In genomic region chr14:91835197-91835919, GRCh38 we compare ENCODE assay signal across 8 cellular contexts. TPM values are rescaled to one million over a fixed set of nuclear protein-coding genes. Genes with fewer than 3 reads are reported as not detected.
DNase-seq lines count a peak whose midpoint lies in the region; ATAC-seq, FAIRE-seq and TF ChIP-seq lines count a peak whose summit lies in the region.

No MANE protein-coding gene starts in this region.

- peak; percentile 13 for ATAC-seq in HG03135 (IDR thresholded peaks at IDR 0.05; ENCODE audit: unreplicated experiment)
- ATAC-seq in K562 = peak; percentile 21; the same call in 2 of the 3 replicates

- no peaks in the 10 kb centered on the region for H4K20me1 ChIP-seq in K562 (replicated peaks; ENCODE audit: control insufficient read depth, insufficient read depth, low read length)

- TF ChIP-seq CTCF in K562 (IDR thresholded peaks at IDR 0.05 in 2 of 3, conservative IDR thresholded peaks at IDR 0.05 in 1 of 3; ENCODE audit: insufficient read depth in 2 of 3, low read depth in 1 of 3, low read length in 3 of 3) = no peak

- CTCF ChIA-PET in K562 (lab: Yijun Ruan, JAX; ENCODE audit: low intra/inter-chr PET ratio) = no interaction called here

- TF ChIP-seq POLR2A in K562 (conservative IDR thresholded peaks at IDR 0.05) = no peak

- H3K4me2 ChIP-seq in K562 (ENCODE audit: insufficient read depth, low read length) = peak overlapping the region; percentile 92; the same call in 1 of the 2 replicates

- intact Hi-C loops in K562 (cut with micrococcal nuclease) = no loop called here

- 4% methylated on average over 5 of the region's 19 CpGs for WGBS in K562 (ENCODE audit: insufficient coverage, low coverage, missing lambda C conversion rate)

- H3K9me3 ChIP-seq in K562 (replicated peaks; ENCODE audit: control insufficient read depth, insufficient read depth, low read depth, low read length) (no peaks in the 10 kb centered on the region), mononuclear cell (ENCODE audit: low read depth, low read length) (no peaks in the 10 kb centered on the region)

- POLR2A ChIA-PET in K562 (lab: Yijun Ruan, JAX) = no interaction called here

- peak overlapping the region; percentile 62 to 89; a peak in 3 of 4 replicates for H3K9ac ChIP-seq in K562 (ENCODE audit: insufficient read depth in 1 of 2, low read depth in 2 of 2, low read length in 2 of 2)

- DNase-seq in NCI-H2196 (lab: John Stamatoyannopoulos, UW; ENCODE audit: unreplicated experiment) (peak; percentile 1), NCI-H2196 treated with DMSO at 0.1 percent for 48 hours (lab: John Stamatoyannopoulos, UW; ENCODE audit: unreplicated experiment) (no peak), K562 (ENCODE audit: extremely low read depth in 1 of 4, low spot score in 3 of 4) (no peak), GM19238 (ENCODE audit: insufficient read length, low spot score) (no peak), anterior cingulate cortex (lab: John Stamatoyannopoulos, UW) (no peak), substantia nigra (lab: John Stamatoyannopoulos, UW) (no peak)

- TSS peak; percentile 50 for BruUV-seq in K562 (replicated peaks; lab: Mats Ljungman, UMichigan)

- peaks cover 2 to 13% of the 10 kb centered on the region in 2 experiments; a peak in 3 of 5 replicates for H3K4me1 ChIP-seq in K562 (replicated peaks in 1 of 2; ENCODE audit: control insufficient read depth in 2 of 2, insufficient read depth in 2 of 2, low read length in 2 of 2)
- peaks cover 21% of the 10 kb centered on the region for H3K4me1 ChIP-seq in mononuclear cell (ENCODE audit: insufficient read depth, low read length)

- no peaks in the 10 kb centered on the region for H3K36me3 ChIP-seq in K562 (ENCODE audit: control insufficient read depth, insufficient read depth, low read length)

- TF ChIP-seq EP300 in K562 (IDR thresholded peaks at IDR 0.05; ENCODE audit: low read length) = no peak

- FAIRE-seq in K562 (lab: Jason Lieb, UNC) = no peak

- in situ Hi-C loops in K562 (cut with MboI) = no loop called here

- no peak for TF ChIP-seq RAD21 in K562 (CRISPR knock-in tag; conservative IDR thresholded peaks at IDR 0.05 in 1 of 2, IDR thresholded peaks at IDR 0.05 in 1 of 2)

- H3K9me1 ChIP-seq in K562 (ENCODE audit: control insufficient read depth, insufficient read depth, low read length) = no peaks in the 10 kb centered on the region

- H3K79me2 ChIP-seq in K562 (ENCODE audit: control insufficient read depth, insufficient read depth, low read length) = peaks cover 3% of the 10 kb centered on the region; the same call in 2 of the 3 replicates

- H3K4me3 ChIP-seq in K562 = peak overlapping the region; percentile 54
- H3K4me3 ChIP-seq in mononuclear cell (ENCODE audit: low read length) = peak overlapping the region; percentile 40

- H3K27ac ChIP-seq in K562 (ENCODE audit: extremely low read depth, low read depth, low read length) (peak overlapping the region; percentile 56; the same call in 1 of the 3 replicates), substantia nigra (ENCODE audit: low read depth, low read length, poor library complexity, severe bottlenecking) (no peak overlapping the region)

- H2AFZ ChIP-seq in K562 (ENCODE audit: low read depth, low read length) = peak overlapping the region; percentile 63; the same call in 1 of the 2 replicates

- H3K27me3 ChIP-seq in K562 (ENCODE audit: control insufficient read depth in 2 of 2, insufficient read depth in 2 of 2, low read length in 2 of 2) (peaks cover 0 to 5% of the 10 kb centered on the region in 2 experiments; a peak in 1 of 5 replicates), mononuclear cell (ENCODE audit: insufficient read depth, low read length) (peaks cover 39% of the 10 kb centered on the region)

TF ChIP-seq in K562, 482 proteins besides CTCF, POLR2A, EP300 and RAD21:
- no peak for TF ChIP-seq RB1 (IDR thresholded peaks at IDR 0.05; ENCODE audit: low read depth)

RNA-seq across cellular contexts. Expression of gene TC2N, which starts 32.0 kb away (rescaled TPM):
- total RNA-seq in K562 (2011; cell fraction: chromatin; rRNA removed; ENCODE audit: low replicate concordance) = 2.4 and 7.4 TPM in 2 replicates
- total RNA-seq in K562 (2011; cell fraction: nucleolus; rRNA removed) = 1.1 and 1.2 TPM in 2 replicates
- 2.0 and 2.5 TPM in 2 replicates for total RNA-seq in K562 (2011; cell fraction: nucleoplasm; rRNA removed)
- 4.9 and 5.3 TPM in 2 replicates for total RNA-seq in K562 (2014; rRNA removed)
- total RNA-seq in K562 (2014; rRNA removed; fragmentation: Illumina TruSeq; extraction: Trizol) = 10.1 and 11.5 TPM in 2 replicates
- total RNA-seq in K562 (2015; rRNA removed; fragmentation: Illumina TruSeq; extraction: Trizol) = 11.4 and 12.5 TPM in 2 replicates
- 8.4 and 9.5 TPM in 2 replicates for total RNA-seq in K562 (2021)
- 3.0 and 4.0 TPM in 2 replicates for polyA plus RNA-seq in K562 (2011; rRNA removed)
- polyA plus RNA-seq in K562 (2011; cell fraction: cytosol; rRNA removed) = 0.51 and 1.6 TPM in 2 replicates
- polyA plus RNA-seq in K562 (2011; cell fraction: nucleus; rRNA removed) = 1.4 and 3.1 TPM in 2 replicates
- polyA plus RNA-seq in K562 (2012) = 7.8 and 8.5 TPM in 2 replicates
- polyA plus RNA-seq in K562 (2014; fragmentation: Illumina TruSeq; extraction: Trizol) = 8.0 and 10.4 TPM in 2 replicates
- polyA plus RNA-seq in K562 (2014; fragmentation: Nextera tagmentation; extraction: Ambion mirVana) = 1 to 10 TPM; 2.0 to 2.8 TPM
- polyA plus RNA-seq in K562 (2014; rRNA removed) = 5.2 and 7.3 TPM in 2 replicates
- 2.9 and 6.6 TPM in 2 replicates for polyA minus RNA-seq in K562 (2011; rRNA and poly(A)+ RNA removed)
- polyA minus RNA-seq in K562 (2011; cell fraction: cytosol; rRNA and poly(A)+ RNA removed) = 1.1 and 2.5 TPM in 2 replicates
- polyA minus RNA-seq in K562 (2011; cell fraction: nucleus; rRNA and poly(A)+ RNA removed) = 1.2 and 3.8 TPM in 2 replicates
- total RNA-seq in mononuclear cell = 133 TPM
